In genomic region chr12:26701604-26702215, GRCh38 we compare ENCODE assay signal across 8 cellular contexts.
DNase-seq lines count a peak whose midpoint lies in the region; ATAC-seq and TF ChIP-seq lines count a peak whose summit lies in the region.

No MANE protein-coding gene starts in this region.

- no peaks in the 10 kb centered on the region for H3K27me3 Mint-ChIP-seq in activated T-helper 2 cell treated with anti-CD3 and anti-CD28 coated beads, Interferon-gamma antibody, Interleukin-2, Interleukin-4, amounts not matched to agents 10 μg/mL and 5 μg/mL and 100 μg/mL, durations not matched to agents 14 hours and 24 hours and 36 hours (ENCODE audit: low read depth)

- TF ChIP-seq CTCF in foreskin keratinocyte (conservative IDR thresholded peaks at IDR 0.05) (peak; percentile 83), suprapubic skin (IDR thresholded peaks at IDR 0.05) (peak; percentile 7 to 46)

- H3K36me3 ChIP-seq in suprapubic skin: peaks cover 8% of the 10 kb centered on the region

- no peak overlapping the region for H3K27ac ChIP-seq in foreskin keratinocyte
- H3K27ac ChIP-seq in suprapubic skin: no peak overlapping the region

- H3K9me3 ChIP-seq in suprapubic skin: no peaks in the 10 kb centered on the region

- DNase-seq in DMS79 (lab: John Stamatoyannopoulos, UW) (peak; percentile 20), LHCN-M2 (ENCODE audit: low read depth) (peak; percentile 46), SKM-1 (lab: John Stamatoyannopoulos, UW; ENCODE audit: unreplicated experiment) (peak; percentile 2), foreskin keratinocyte (peak in 1 of 2 donors; percentile 29), suprapubic skin (ENCODE audit: low spot score in 2 of 2) (no peak)
- DNase-seq in activated T-helper 2 cell treated with anti-CD3 and anti-CD28 coated beads, Interferon-gamma antibody, Interleukin-2, Interleukin-4, amounts not matched to agents 10 μg/mL and 5 μg/mL and 100 μg/mL, durations not matched to agents 14 hours and 24 hours and 36 hours (ENCODE audit: low spot score): no peak

- no peak overlapping the region for H3K4me3 Mint-ChIP-seq in activated T-helper 2 cell treated with anti-CD3 and anti-CD28 coated beads, Interferon-gamma antibody, Interleukin-2, Interleukin-4, amounts not matched to agents 10 μg/mL and 5 μg/mL and 100 μg/mL, durations not matched to agents 14 hours and 24 hours and 36 hours (ENCODE audit: low read depth)

- peaks cover 21% of the 10 kb centered on the region for H3K36me3 Mint-ChIP-seq in activated T-helper 2 cell treated with anti-CD3 and anti-CD28 coated beads, Interferon-gamma antibody, Interleukin-2, Interleukin-4, amounts not matched to agents 10 μg/mL and 5 μg/mL and 100 μg/mL, durations not matched to agents 14 hours and 24 hours and 36 hours (ENCODE audit: low read depth)

- 94% methylated on average over 1 of the region's 1 CpG for WGBS in suprapubic skin

- H3K4me1 ChIP-seq in foreskin keratinocyte: peaks cover 13% of the 10 kb centered on the region
- peaks cover 15% of the 10 kb centered on the region for H3K4me1 ChIP-seq in suprapubic skin

- H3K4me1 Mint-ChIP-seq in activated T-helper 2 cell treated with anti-CD3 and anti-CD28 coated beads, Interferon-gamma antibody, Interleukin-2, Interleukin-4, amounts not matched to agents 10 μg/mL and 5 μg/mL and 100 μg/mL, durations not matched to agents 14 hours and 24 hours and 36 hours (ENCODE audit: low read depth): peaks cover 15% of the 10 kb centered on the region

- no peak overlapping the region for H3K27ac Mint-ChIP-seq in activated T-helper 2 cell treated with anti-CD3 and anti-CD28 coated beads, Interferon-gamma antibody, Interleukin-2, Interleukin-4, amounts not matched to agents 10 μg/mL and 5 μg/mL and 100 μg/mL, durations not matched to agents 14 hours and 24 hours and 36 hours

- H3K27me3 ChIP-seq in foreskin keratinocyte (no peaks in the 10 kb centered on the region), suprapubic skin (no peaks in the 10 kb centered on the region)

- H3K9me3 Mint-ChIP-seq in activated T-helper 2 cell treated with anti-CD3 and anti-CD28 coated beads, Interferon-gamma antibody, Interleukin-2, Interleukin-4, amounts not matched to agents 10 μg/mL and 5 μg/mL and 100 μg/mL, durations not matched to agents 14 hours and 24 hours and 36 hours: peaks cover 7% of the 10 kb centered on the region

- no peak overlapping the region for H3K4me3 ChIP-seq in suprapubic skin

- ATAC-seq in foreskin keratinocyte (peak; percentile 33), GM21526 (IDR thresholded peaks at IDR 0.05; ENCODE audit: low FRiP score, unreplicated experiment) (no peak), GM19455 (IDR thresholded peaks at IDR 0.05; ENCODE audit: unreplicated experiment) (no peak)

- TF ChIP-seq POLR2A in suprapubic skin (IDR thresholded peaks at IDR 0.05): no peak

- TF ChIP-seq EP300 in suprapubic skin (IDR thresholded peaks at IDR 0.05): no peak

- intact Hi-C loops in activated T-helper 2 cell treated with anti-CD3 and anti-CD28 coated beads, Interferon-gamma antibody, Interleukin-2, Interleukin-4, amounts not matched to agents 10 μg/mL and 5 μg/mL and 100 μg/mL, durations not matched to agents 14 hours and 24 hours and 36 hours (cut with micrococcal nuclease): loop anchor here (5.0 to 10.0 kb wide), 2 partner anchors 267 to 604 kb away; no protein-coding TSS in a partner anchor

Comparison
In these comparisons a context has a peak if more than half of its experiments do, and no peak if none do; other contexts are left out.
1. DNase-seq: peak in DMS79 (single experiment), LHCN-M2 (single experiment) and SKM-1 (single experiment); none in suprapubic skin (0 of 2) and activated T-helper 2 cell treated with anti-CD3 and anti-CD28 coated beads, Interferon-gamma antibody, Interleukin-2, Interleukin-4, amounts not matched to agents 10 μg/mL and 5 μg/mL and 100 μg/mL, durations not matched to agents 14 hours and 24 hours and 36 hours (single experiment).